8 cellular contexts compared by ENCODE assay signal in the genomic region with DNA sequence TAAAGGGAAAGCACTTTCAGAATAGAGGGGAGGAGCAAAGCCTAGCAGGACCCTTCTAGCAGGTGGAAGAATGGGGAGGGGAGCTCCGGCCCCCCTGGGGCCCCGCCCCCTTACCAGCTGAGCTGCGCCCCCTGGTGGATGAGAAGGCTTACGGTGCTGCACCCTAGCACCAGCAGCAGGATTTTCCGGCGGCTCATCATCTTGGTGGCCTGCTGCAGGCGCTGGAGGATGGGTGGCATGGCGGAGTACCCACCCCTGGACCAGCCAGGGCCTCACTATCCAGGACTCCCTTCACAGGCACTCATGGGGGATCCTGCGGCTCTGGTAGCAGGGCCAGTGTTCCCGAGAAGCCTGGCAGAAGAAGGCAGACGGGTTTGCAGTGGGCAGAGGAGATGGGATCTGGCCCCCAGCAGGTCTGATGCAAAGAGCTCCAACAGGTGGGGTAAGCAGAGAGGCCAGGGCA. TPM values are rescaled to one million over a fixed set of nuclear protein-coding genes. Genes with fewer than 3 reads are reported as not detected.
DNase-seq lines count a peak whose midpoint lies in the region; ATAC-seq and TF ChIP-seq lines count a peak whose summit lies in the region.

No MANE protein-coding gene starts in this region.

- H3K4me1 ChIP-seq in body of pancreas = peaks cover 28% of the 10 kb centered on the region

- ATAC-seq in body of pancreas = peak; percentile 82
- ATAC-seq in HG03571 (IDR thresholded peaks at IDR 0.05; ENCODE audit: unreplicated experiment) = no peak

- peak; percentile 75 for DNase-seq in COLO668 (lab: John Stamatoyannopoulos, UW; ENCODE audit: unreplicated experiment)
- peak; percentile 100 for DNase-seq in H7
- peak; percentile 87 for DNase-seq in NCI-H2196 (lab: John Stamatoyannopoulos, UW; ENCODE audit: unreplicated experiment)
- peak; percentile 77 to 83 (median 78) for DNase-seq in body of pancreas
- peak; percentile 94 for DNase-seq in iPS-NIHi11 (ENCODE audit: low spot score)
- peak; percentile 68 to 76 for DNase-seq in stimulated activated CD4-positive, alpha-beta T cell treated with anti-CD3 and anti-CD28 coated beads, Interleukin-12 subunit alpha, Interleukin-12 subunit beta, amount 100 ng/mL, for 24 hours (ENCODE audit: low read depth in 2 of 2)

- H3K9me3 ChIP-seq in body of pancreas = no peaks in the 10 kb centered on the region

- H3K36me3 ChIP-seq in H7 (replicated peaks; ENCODE audit: control insufficient read depth, insufficient read depth, low read length) (no peaks in the 10 kb centered on the region; the same call in 1 of the 2 replicates), body of pancreas (replicated peaks in 1 of 2; ENCODE audit: insufficient read depth in 1 of 2, low read depth in 2 of 2) (no peaks in the 10 kb centered on the region)

- H3K4me3 ChIP-seq in H7 (ENCODE audit: insufficient read depth, low read depth, low read length) (no peak overlapping the region), body of pancreas (no peak overlapping the region)

- TF ChIP-seq CTCF in VCaP (conservative IDR thresholded peaks at IDR 0.05) = peak; percentile 100
- peak; percentile 82 to 93 (median 87) for TF ChIP-seq CTCF in body of pancreas (IDR thresholded peaks at IDR 0.05)

- peak overlapping the region; percentile 34; the same call in 1 of the 2 replicates for H3K27ac ChIP-seq in VCaP
- no peak overlapping the region for H3K27ac ChIP-seq in body of pancreas

- intact Hi-C loops in body of pancreas (cut with DNase I) = no loop called here

- H3K27me3 ChIP-seq in H7 (ENCODE audit: control insufficient read depth, insufficient read depth, low read length) (no peaks in the 10 kb centered on the region), body of pancreas (no peaks in the 10 kb centered on the region)

- no peak for TF ChIP-seq POLR2A in body of pancreas (IDR thresholded peaks at IDR 0.05)

- 19% methylated on average over 11 of the region's 11 CpGs; no CpG with 5 or more reads in 1 of the 2 donors for WGBS in body of pancreas, 2 donors

RNA-seq across cellular contexts. Expression of gene GAL3ST3, which starts 3.8 kb away (rescaled TPM):
- 21.7 and 23.1 TPM in 2 replicates for total RNA-seq in H7 (2014; rRNA removed; shearing (Covaris generic))
- total RNA-seq in body of pancreas = 1 to 10 TPM in 1 of 2 donors, under 1 TPM in 1; 0.66 to 2.6 TPM

RNA-seq across cellular contexts. Expression of gene SF3B2, which starts 7.0 kb away (rescaled TPM):
- total RNA-seq in H7 (2014; rRNA removed; shearing (Covaris generic)) = 194 and 221 TPM in 2 replicates
- total RNA-seq in body of pancreas = 100 to 1,000 TPM; 112 to 255 TPM

RNA-seq across cellular contexts. Expression of gene CATSPER1, which starts 18.9 kb away (rescaled TPM):
- total RNA-seq in H7 (2014; rRNA removed; shearing (Covaris generic)) = not detected in 2 replicates
- not detected for total RNA-seq in body of pancreas

RNA-seq across cellular contexts. Expression of gene PACS1, which starts 24.9 kb away (rescaled TPM):
- 16.2 and 20.1 TPM in 2 replicates for total RNA-seq in H7 (2014; rRNA removed; shearing (Covaris generic))
- 10 to 100 TPM; 17.5 to 19.7 TPM for total RNA-seq in body of pancreas

RNA-seq across cellular contexts. Expression of gene CST6, which starts 33.4 kb away (rescaled TPM):
- total RNA-seq in H7 (2014; rRNA removed; shearing (Covaris generic)) = 0.48 TPM in 1 of 2 replicates, not detected in the other
- total RNA-seq in body of pancreas = not detected
